20 cellular contexts compared by ENCODE assay signal in the genomic region with DNA sequence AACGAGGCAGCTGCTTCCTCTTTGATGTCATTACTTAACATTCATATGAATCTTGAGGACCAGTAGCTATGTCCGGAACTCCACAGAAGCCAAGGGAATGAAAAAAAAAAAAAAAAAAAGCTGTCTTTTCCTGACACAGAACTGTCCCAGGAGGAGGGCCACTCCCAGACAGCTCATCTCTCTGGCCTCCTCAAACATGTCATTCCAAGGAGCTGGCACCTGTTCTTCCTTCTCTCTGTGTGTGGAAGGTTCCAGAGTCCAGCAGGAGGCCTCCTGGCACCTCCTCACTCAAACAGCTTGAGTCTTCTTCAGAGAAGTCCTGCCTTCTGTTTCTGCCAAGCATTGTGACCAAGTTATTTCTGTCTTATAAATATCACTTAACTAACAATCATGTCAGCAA.
DNase-seq lines count a peak whose midpoint lies in the region; ATAC-seq and TF ChIP-seq lines count a peak whose summit lies in the region.
"Had no signal": no experiment of that assay in that cellular context is flagged by ENCODE, and none has a peak within 500 bp of the region (broad histone marks: within the 10 kb centered on the region; RNA-seq: fewer than 3 reads in every experiment).

No MANE protein-coding gene starts in this region.

- no peaks in the 10 kb centered on the region for H4K20me1 ChIP-seq in hepatocyte (ENCODE audit: insufficient read depth, poor library complexity, severe bottlenecking)
- H4K20me1 ChIP-seq: BLaER1 had no signal

- H3K9me3 ChIP-seq in hepatocyte (ENCODE audit: low read depth) (no peaks in the 10 kb centered on the region), Peyer's patch (no peaks in the 10 kb centered on the region), right atrium auricular region (no peaks in the 10 kb centered on the region)
- H3K9me3 ChIP-seq: BLaER1 had no signal

- no peak for TF ChIP-seq CTCF in hepatocyte (IDR thresholded peaks at IDR 0.05; ENCODE audit: poor library complexity)
- TF ChIP-seq CTCF in Peyer's patch (IDR thresholded peaks at IDR 0.05) = no peak
- TF ChIP-seq CTCF in right atrium auricular region (IDR thresholded peaks at IDR 0.05) = no peak

- peak; percentile 85 for DNase-seq in G401 (ENCODE audit: low spot score)
- peak; percentile 1 for DNase-seq in LoVo (ENCODE audit: low spot score)
- peak; percentile 16 for DNase-seq in hepatocyte (ENCODE audit: low spot score)
- no peak for DNase-seq in Peyer's patch
- DNase-seq in right atrium auricular region (ENCODE audit: low spot score) = no peak
- no peak for DNase-seq in stimulated activated CD4-positive, alpha-beta T cell treated with anti-CD3 and anti-CD28 coated beads, Interleukin-12 subunit alpha, Interleukin-12 subunit beta, amount 100 ng/mL, for 4 hours
- DNase-seq: CD4-positive, CD25-positive, alpha-beta regulatory T cell; KBM-7; NCI-H1092; NCI-H1417 treated with DMSO at 0.1 percent for 48 hours; NCI-H1694 treated with DMSO at 0.1 percent for 48 hours; NCI-H2081; NCI-H2227 treated with DMSO at 0.1 percent for 48 hours; NCI-H526 treated with DMSO at 0.1 percent for 48 hours; SHP77; T-helper 1 cell had no signal

- WGBS in hepatocyte (ENCODE audit: low lambda C conversion rate, missing lambda C conversion rate) = 60% methylated on average over 2 of the region's 2 CpGs

- H2AFZ ChIP-seq in hepatocyte = no peak overlapping the region

- H3K9me2 ChIP-seq in hepatocyte (replicated peaks; ENCODE audit: insufficient read depth) = no peaks in the 10 kb centered on the region

- no peaks in the 10 kb centered on the region for H3K4me1 ChIP-seq in hepatocyte (ENCODE audit: insufficient read depth)
- H3K4me1 ChIP-seq in Peyer's patch = no peaks in the 10 kb centered on the region
- H3K4me1 ChIP-seq in right atrium auricular region = no peaks in the 10 kb centered on the region
- H3K4me1 ChIP-seq: BLaER1 had no signal

- in situ Hi-C loops in G401 (cut with HindIII; ENCODE audit: low sequenced_read_pairs) = no loop called here

- H3K4me2 ChIP-seq in hepatocyte = no peak overlapping the region
- H3K4me2 ChIP-seq: BLaER1 had no signal

- TF ChIP-seq POLR2A in Peyer's patch (IDR thresholded peaks at IDR 0.05) = no peak

- H3K79me2 ChIP-seq in hepatocyte = no peaks in the 10 kb centered on the region

- H3K27me3 ChIP-seq in hepatocyte = no peaks in the 10 kb centered on the region
- H3K27me3 ChIP-seq in Peyer's patch = no peaks in the 10 kb centered on the region
- no peaks in the 10 kb centered on the region for H3K27me3 ChIP-seq in right atrium auricular region
- H3K27me3 ChIP-seq: BLaER1 had no signal

- no peaks in the 10 kb centered on the region for H3K36me3 ChIP-seq in hepatocyte (replicated peaks; ENCODE audit: insufficient read depth, low read depth)
- H3K36me3 ChIP-seq in Peyer's patch = no peaks in the 10 kb centered on the region
- H3K36me3 ChIP-seq in right atrium auricular region = no peaks in the 10 kb centered on the region

- H3K4me3 ChIP-seq in hepatocyte = no peak overlapping the region
- H3K4me3 ChIP-seq in Peyer's patch = no peak overlapping the region
- H3K4me3 ChIP-seq in right atrium auricular region = no peak overlapping the region
- H3K4me3 ChIP-seq: BLaER1 had no signal

- ATAC-seq in HG02870 (IDR thresholded peaks at IDR 0.05; ENCODE audit: unreplicated experiment) = no peak
- ATAC-seq: HCT116 had no signal

- H3K27ac ChIP-seq in hepatocyte (no peak overlapping the region), Peyer's patch (no peak overlapping the region), right atrium auricular region (no peak overlapping the region)
- H3K27ac ChIP-seq: BLaER1, RWPE1 had no signal

Comparison
In these comparisons a context has a peak if more than half of its experiments do, and no peak if none do; other contexts are left out.
1. DNase-seq: peak in G401 (single experiment), LoVo (single experiment) and hepatocyte (single experiment); none in Peyer's patch (0 of 3), right atrium auricular region (single experiment) and stimulated activated CD4-positive, alpha-beta T cell treated with anti-CD3 and anti-CD28 coated beads, Interleukin-12 subunit alpha, Interleukin-12 subunit beta, amount 100 ng/mL, for 4 hours (single experiment).